Comparison of ENCODE assay signal across 27 cellular contexts in the genomic region with DNA sequence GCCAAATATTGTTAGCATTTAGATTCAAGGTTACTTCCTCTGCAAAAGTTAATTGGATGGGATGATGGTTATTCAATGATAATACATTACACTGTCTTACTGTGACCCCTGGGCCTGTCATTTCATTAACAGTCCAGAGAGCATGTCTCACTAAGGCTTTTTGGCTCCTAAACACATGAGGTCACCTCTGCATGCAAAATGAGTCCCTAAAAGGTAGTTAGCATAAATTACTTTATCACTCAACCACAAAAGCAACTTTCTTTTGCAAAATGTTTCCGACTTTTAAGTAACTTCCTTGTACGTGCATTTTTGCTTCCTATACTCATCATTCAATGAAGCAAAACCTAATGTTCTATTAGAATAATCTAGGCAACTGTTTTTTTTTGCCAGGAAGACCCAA. TPM values are rescaled to one million over a fixed set of nuclear protein-coding genes. Genes with fewer than 3 reads are reported as not detected.
DNase-seq lines count a peak whose midpoint lies in the region; ATAC-seq lines count a peak whose summit lies in the region.
"Had no signal": no experiment of that assay in that cellular context is flagged by ENCODE, and none has a peak within 500 bp of the region (broad histone marks: within the 10 kb centered on the region; RNA-seq: fewer than 3 reads in every experiment).

No MANE protein-coding gene starts in this region.

- H3K36me3 Mint-ChIP-seq in naive B cell = no peaks in the 10 kb centered on the region
- H3K36me3 Mint-ChIP-seq: IgD-negative memory B cell, T-cell, type B pancreatic cell had no signal

- peak overlapping the region in 1 of 6 donors; percentile 26 for H3K27ac Mint-ChIP-seq in naive B cell
- H3K27ac Mint-ChIP-seq: IgD-negative memory B cell, T-cell, type B pancreatic cell had no signal

- ATAC-seq in GM18520 (IDR thresholded peaks at IDR 0.05; ENCODE audit: unreplicated experiment) (peak; percentile 45), naive B cell (ENCODE audit: low read depth in 2 of 2) (peak; percentile 24 to 40), HG02884 (IDR thresholded peaks at IDR 0.05; ENCODE audit: unreplicated experiment) (no peak)
- ATAC-seq: lower lobe of right lung, psoas muscle, T-cell had no signal

- no peak overlapping the region for H3K4me3 Mint-ChIP-seq in naive B cell
- H3K4me3 Mint-ChIP-seq: IgD-negative memory B cell, T-cell, type B pancreatic cell had no signal

- DNase-seq in NCI-H748 (lab: John Stamatoyannopoulos, UW; ENCODE audit: unreplicated experiment) (peak; percentile 3), NCI-H748 treated with DMSO at 0.1 percent for 48 hours (lab: John Stamatoyannopoulos, UW) (no peak), M059J (ENCODE audit: low read depth) (peak; percentile 81), naive B cell (no peak), NCI-H524 (lab: John Stamatoyannopoulos, UW) (no peak), T-helper 1 cell (no peak)
- DNase-seq: 8988T; activated CD4-positive, alpha-beta T cell treated with anti-CD3 and anti-CD28 coated beads, Interleukin-2, amount 50 U/mL, for 4 hours; activated naive CD4-positive, alpha-beta T cell; anterior cingulate cortex; foreskin melanocyte; GDM1; hypothalamus; lower lobe of right lung; MM.1S; NCI-H2171 treated with DMSO at 0.1 percent for 48 hours; NCI-H526 treated with DMSO at 0.1 percent for 48 hours; psoas muscle; Right ventricle myocardium superior; stimulated activated CD4-positive, alpha-beta T cell treated with anti-CD3 and anti-CD28 coated beads, Interleukin-2, amount 100 ng/mL, for 24 hours; stomach; T-cell; WERI-Rb-1 had no signal

- peaks cover 28 to 40% (median 38%) of the 10 kb centered on the region in 3 donors for H3K4me1 Mint-ChIP-seq in naive B cell

- H3K27me3 Mint-ChIP-seq in naive B cell = no peaks in the 10 kb centered on the region
- H3K27me3 Mint-ChIP-seq: T-cell, type B pancreatic cell had no signal

- no peaks in the 10 kb centered on the region for H3K9me3 Mint-ChIP-seq in naive B cell
- H3K9me3 Mint-ChIP-seq: IgD-negative memory B cell, T-cell, type B pancreatic cell had no signal

RNA-seq across cellular contexts. Expression of gene AGFG1, which starts 16.8 kb away (rescaled TPM):
- 75.3 and 98.4 TPM in 2 replicates for total RNA-seq in M059J (2014; rRNA removed; shearing (Covaris generic))
- polyA plus RNA-seq in naive B cell (ENCODE audit: low read depth in 6 of 6) = 10 to 100 TPM; 17.9 to 38.5 (median 26.6) TPM

Comparison
In these comparisons a context has a peak if more than half of its experiments do, and no peak if none do; other contexts are left out.
1. DNase-seq: peak in NCI-H748 (single experiment) and M059J (single experiment); none in NCI-H748 treated with DMSO at 0.1 percent for 48 hours (single experiment), naive B cell (single experiment), NCI-H524 (0 of 2) and T-helper 1 cell (0 of 5).